ENCODE assay signal across 16 cellular contexts in the genomic region with DNA sequence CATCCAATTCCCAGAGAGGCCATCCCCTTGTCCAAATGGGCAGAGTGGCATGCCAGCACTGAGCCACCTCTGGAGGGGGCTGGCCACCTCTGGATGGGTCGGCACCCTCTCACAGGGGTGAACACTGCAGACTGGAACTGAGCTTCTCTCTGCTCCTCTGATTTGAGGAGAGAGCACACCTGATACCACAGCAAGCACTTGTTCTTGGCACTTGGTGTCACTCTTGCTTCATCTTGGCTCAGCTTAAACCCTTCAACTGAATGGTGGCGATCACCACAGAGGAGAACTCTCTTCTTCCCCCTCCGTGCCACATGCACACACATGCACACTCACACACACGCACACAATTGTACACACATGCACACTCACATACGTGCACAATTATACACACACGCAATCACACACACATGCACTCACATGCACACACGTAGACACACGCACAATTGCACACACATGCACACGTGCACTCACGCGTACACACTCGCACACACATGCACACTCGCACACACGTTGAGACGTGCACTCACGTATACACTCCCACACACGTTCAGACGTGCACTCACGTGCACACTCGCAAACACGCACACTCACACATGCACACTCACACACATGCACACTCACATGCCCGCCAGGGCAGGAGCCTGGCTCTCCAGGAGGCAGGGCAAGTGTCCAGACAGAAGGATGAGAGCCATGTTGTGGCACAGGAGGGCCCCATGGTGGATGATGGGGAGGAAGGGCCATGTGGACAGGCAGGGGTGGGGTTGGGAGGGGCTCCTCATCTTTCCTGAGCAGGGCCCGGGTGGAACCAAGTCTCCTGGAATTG. TPM values are rescaled to one million over a fixed set of nuclear protein-coding genes. Genes with fewer than 3 reads are reported as not detected.
DNase-seq lines count a peak whose midpoint lies in the region; ATAC-seq and TF ChIP-seq lines count a peak whose summit lies in the region.
"Had no signal": no experiment of that assay in that cellular context is flagged by ENCODE, and none has a peak within 500 bp of the region (broad histone marks: within the 10 kb centered on the region; RNA-seq: fewer than 3 reads in every experiment).

No MANE protein-coding gene starts in this region.

- 0 out of 2 replicates have a peak, but pooled peaks cover 3% of the 10 kb centered on the region for H4K20me1 ChIP-seq in DND-41 (ENCODE audit: insufficient read depth, low read length)
- no peaks in the 10 kb centered on the region for H4K20me1 ChIP-seq in HCT116 (ENCODE audit: insufficient read depth)

- H3K9me3 ChIP-seq in DND-41 (ENCODE audit: insufficient read depth, low read length, severe bottlenecking) (no peaks in the 10 kb centered on the region), HCT116 (ENCODE audit: control insufficient read depth in 1 of 2, insufficient read depth in 1 of 2, low read depth in 1 of 2, low read length in 2 of 2) (no peaks in the 10 kb centered on the region), T-helper 17 cell (ENCODE audit: control insufficient read depth, low read length, poor library complexity, severe bottlenecking) (no peaks in the 10 kb centered on the region), lower lobe of right lung (no peaks in the 10 kb centered on the region)
- H3K9me3 ChIP-seq: SJSA1 had no signal

- no peaks in the 10 kb centered on the region for H3K79me2 ChIP-seq in DND-41 (ENCODE audit: insufficient read depth, low read length)
- no peaks in the 10 kb centered on the region for H3K79me2 ChIP-seq in HCT116 (ENCODE audit: insufficient read depth, low read length)

- ATAC-seq in DND-41 (ENCODE audit: insufficient read depth, low read depth): 0 out of 3 replicates have a peak, but pooled peaks have one; percentile 42
- ATAC-seq in HCT116: peak; percentile 73
- ATAC-seq in T-helper 17 cell: peak; percentile 60
- peak; percentile 31 to 50 for ATAC-seq in lower lobe of right lung
- ATAC-seq in HG03439 (IDR thresholded peaks at IDR 0.05; ENCODE audit: unreplicated experiment): no peak

- peak; percentile 47 for TF ChIP-seq CTCF in DND-41 (IDR thresholded peaks at IDR 0.05; ENCODE audit: borderline replicate concordance, extremely low read depth, low read length, poor library complexity, severe bottlenecking)
- no peak for TF ChIP-seq CTCF in HCT116 (IDR thresholded peaks at IDR 0.05 in 2 of 3, conservative IDR thresholded peaks at IDR 0.05 in 1 of 3; ENCODE audit: borderline replicate concordance in 1 of 3, insufficient read depth in 1 of 3, low read depth in 2 of 3, low read length in 2 of 3)
- no peak for TF ChIP-seq CTCF in lower lobe of right lung (IDR thresholded peaks at IDR 0.05)

- TF ChIP-seq RAD21 in HCT116 (IDR thresholded peaks at IDR 0.05; ENCODE audit: low read depth): peak; percentile 31

- RAD21 ChIA-PET in HCT116 (lab: Charles Lee; ENCODE audit: low non-redundant PET in 1 of 2, low total read pairs in 2 of 2, uncharacterized antibody in 2 of 2, unreplicated experiment in 2 of 2): no interaction called here

- intact Hi-C loops in HCT116 (cut with micrococcal nuclease) (no loop called here), lower lobe of right lung (cut with DNase I) (no loop called here)

- no peak for TF ChIP-seq POLR2A in HCT116 (IDR thresholded peaks at IDR 0.05; ENCODE audit: borderline replicate concordance, extremely low read depth, insufficient read depth, insufficient read length)

- H3K27me3 ChIP-seq in DND-41 (ENCODE audit: insufficient read depth, low read length, poor library complexity) (no peaks in the 10 kb centered on the region), HCT116 (ENCODE audit: insufficient read depth, low read length) (no peaks in the 10 kb centered on the region), lower lobe of right lung (ENCODE audit: low read depth) (peaks cover 11% of the 10 kb centered on the region)

- no peak overlapping the region for H2AFZ ChIP-seq in DND-41 (ENCODE audit: low read depth, low read length)
- no peak overlapping the region for H2AFZ ChIP-seq in HCT116 (ENCODE audit: low read depth, low read length, poor library complexity, severe bottlenecking)

- H3K27ac ChIP-seq in DND-41 (ENCODE audit: low read length) (no peak overlapping the region), HCT116 (ENCODE audit: low read depth, low read length) (no peak overlapping the region), lower lobe of right lung (no peak overlapping the region)
- H3K27ac ChIP-seq: KMS-11, SJSA1 had no signal

- H3K4me1 ChIP-seq in DND-41 (ENCODE audit: insufficient read depth, low read length) (no peaks in the 10 kb centered on the region), HCT116 (ENCODE audit: control insufficient read depth in 1 of 2, insufficient read depth in 2 of 2, low read length in 2 of 2) (no peaks in the 10 kb centered on the region), lower lobe of right lung (peaks cover 5% of the 10 kb centered on the region)
- H3K4me1 ChIP-seq: SJSA1 had no signal

- no peaks in the 10 kb centered on the region for H3K9me2 ChIP-seq in HCT116 (ENCODE audit: insufficient read depth)

- no peak overlapping the region for H3K4me3 Mint-ChIP-seq in T-helper 17 cell
- H3K4me3 Mint-ChIP-seq: central memory CD8-positive, alpha-beta T cell; HFFc6 had no signal

- no peak for DNase-seq in DND-41
- no peak for DNase-seq in HCT116 (ENCODE audit: low read depth, low spot score)
- no peak for DNase-seq in T-helper 17 cell
- peak; percentile 38 for DNase-seq in lower lobe of right lung
- no peak for DNase-seq in C1 segment of cervical spinal cord (lab: John Stamatoyannopoulos, UW)
- DNase-seq in NCI-H1930 (lab: John Stamatoyannopoulos, UW): no peak
- DNase-seq: activated CD4-positive, CD25-positive, alpha-beta regulatory T cell treated with anti-CD3 and anti-CD28 coated beads, Interleukin-2, amount 50 U/mL, for 72 hours; activated effector memory CD4-positive, alpha-beta T cell treated with Interleukin-2 at 50 U/mL for 16 hours; COR-L47; HFFc6; NCI-H446 had no signal

- H3K27me3 Mint-ChIP-seq in T-helper 17 cell: peaks cover 13% of the 10 kb centered on the region

- H3K36me3 ChIP-seq in DND-41 (ENCODE audit: insufficient read depth, low read length): no peaks in the 10 kb centered on the region
- H3K36me3 ChIP-seq in HCT116 (ENCODE audit: control insufficient read depth in 1 of 2, insufficient read depth in 2 of 2, low read length in 2 of 2): no peaks in the 10 kb centered on the region
- H3K36me3 ChIP-seq in lower lobe of right lung: no peaks in the 10 kb centered on the region
- H3K36me3 ChIP-seq: SJSA1 had no signal

- H3K4me1 Mint-ChIP-seq in T-helper 17 cell: peaks cover 3% of the 10 kb centered on the region
- H3K4me1 Mint-ChIP-seq: central memory CD8-positive, alpha-beta T cell had no signal

- peaks cover 2% of the 10 kb centered on the region for H3K36me3 Mint-ChIP-seq in T-helper 17 cell (ENCODE audit: low read depth)

- CTCF ChIA-PET in HCT116 (lab: Charles Lee): interaction anchor here (0.9 to 1.2 kb wide), 2 partner anchors 30 to 49 kb away, joined by 3 read pairs; no protein-coding TSS in a partner anchor

- H3K9ac ChIP-seq in DND-41 (ENCODE audit: low read depth, low read length) (no peak overlapping the region), HCT116 (ENCODE audit: low read length) (no peak overlapping the region)
- H3K9ac ChIP-seq: KMS-11 had no signal

- H3K4me2 ChIP-seq in DND-41 (ENCODE audit: insufficient read depth, low read length) (no peak overlapping the region), HCT116 (ENCODE audit: low read length) (no peak overlapping the region)
- H3K4me2 ChIP-seq: KMS-11 had no signal

- POLR2A ChIA-PET in HCT116 (lab: Charles Lee): no interaction called here

- no peak overlapping the region for H3K27ac Mint-ChIP-seq in T-helper 17 cell
- H3K27ac Mint-ChIP-seq: HFFc6 had no signal

- H3K4me3 ChIP-seq in DND-41 (ENCODE audit: low read depth in 1 of 2, low read length in 2 of 2) (no peak overlapping the region), HCT116 (replicated peaks in 1 of 2; ENCODE audit: low read depth in 1 of 2, low read length in 2 of 2) (no peak overlapping the region), lower lobe of right lung (no peak overlapping the region)
- H3K4me3 ChIP-seq: SJSA1 had no signal

- no TSS peak for BruUV-seq in HCT116 (replicated peaks; lab: Mats Ljungman, UMichigan)

TF ChIP-seq in HCT116, 20 proteins besides CTCF, POLR2A, EP300 and RAD21:
- no peak for TF ChIP-seq CEBPB (IDR thresholded peaks at IDR 0.05; ENCODE audit: low read depth)
- TF ChIP-seq FOSL1 (IDR thresholded peaks at IDR 0.05; ENCODE audit: low read depth): no peak
- TF ChIP-seq SRF (IDR thresholded peaks at IDR 0.05; ENCODE audit: low read depth): no peak
- no peak for TF ChIP-seq EZH2 (IDR thresholded peaks at IDR 0.05)
- no peak for TF ChIP-seq POLR2AphosphoS5 (IDR thresholded peaks at IDR 0.05; ENCODE audit: low read depth, low read length)

RNA-seq across cellular contexts. Expression of a gene that starts 23.4 kb away (rescaled TPM):
- total RNA-seq in HCT116 (2021; ENCODE audit: unreplicated experiment) (14.7 TPM), T-helper 17 cell (under 1 TPM in 1 of 2 donors, not detected in 1; 0.39 TPM), lower lobe of right lung (0.89 TPM)
- 14.2 and 16.3 TPM in 2 replicates for polyA plus RNA-seq in HCT116 (2012)
- total RNA-seq: HFFc6, pulmonary artery endothelial cell, SJSA1 had no signal

RNA-seq across cellular contexts. Expression of a gene that starts 23.5 kb away (rescaled TPM):
- not detected for total RNA-seq in HCT116 (2021; ENCODE audit: unreplicated experiment)
- 0.20 and 0.39 TPM in 2 replicates for polyA plus RNA-seq in HCT116 (2012)
- total RNA-seq in T-helper 17 cell: under 1 TPM; 0.27 to 0.34 TPM
- total RNA-seq in lower lobe of right lung: 0.47 TPM
- total RNA-seq: HFFc6 had no signal

RNA-seq across cellular contexts. Expression of a gene that starts 29.5 kb away (rescaled TPM):
- total RNA-seq in HCT116 (2021; ENCODE audit: unreplicated experiment) (19.5 TPM), T-helper 17 cell (10 to 100 TPM; 12.5 to 17.4 TPM), lower lobe of right lung (46.3 TPM)
- polyA plus RNA-seq in HCT116 (2012): 10.5 and 11.1 TPM in 2 replicates

RNA-seq across cellular contexts. Expression of a gene that starts 47.7 kb away (rescaled TPM):
- total RNA-seq in HCT116 (2021; ENCODE audit: unreplicated experiment): 1,270 TPM
- polyA plus RNA-seq in HCT116 (2012): 1,219 and 1,350 TPM in 2 replicates
- total RNA-seq in T-helper 17 cell: 100 to 1,000 TPM; 642 to 738 TPM
- 647 TPM for total RNA-seq in lower lobe of right lung

RNA-seq across cellular contexts. Expression of a gene that starts 50.0 kb away (rescaled TPM):
- total RNA-seq in HCT116 (2021; ENCODE audit: unreplicated experiment) (47.2 TPM), T-helper 17 cell (10 to 100 TPM; 44.9 to 55.0 TPM), lower lobe of right lung (52.8 TPM)
- polyA plus RNA-seq in HCT116 (2012): 42.4 and 57.5 TPM in 2 replicates
